Comparison of ENCODE assay signal across 18 cellular contexts in genomic region chr2:181483876-181484275, GRCh38. TPM values are rescaled to one million over a fixed set of nuclear protein-coding genes. Genes with fewer than 3 reads are reported as not detected.
DNase-seq lines count a peak whose midpoint lies in the region; ATAC-seq, FAIRE-seq and TF ChIP-seq lines count a peak whose summit lies in the region.
"Had no signal": no experiment of that assay in that cellular context is flagged by ENCODE, and none has a peak within 500 bp of the region (broad histone marks: within the 10 kb centered on the region; RNA-seq: fewer than 3 reads in every experiment).

No MANE protein-coding gene starts in this region.

- intact Hi-C loops in activated T-helper 1 cell treated with anti-CD3 and anti-CD28 coated beads, Interleukin-12 subunit alpha, Interleukin-12 subunit beta, Interleukin-2, Interleukin-4 antibody, amounts not matched to agents 30 ng/mL and 10 ng/mL and 1 ng/mL, durations not matched to agents 14 hours and 24 hours and 36 hours (cut with micrococcal nuclease) = loop anchor here (5.0 kb wide), 1 partner anchor 33 kb away; no protein-coding TSS in a partner anchor

- peak overlapping the region; percentile 51 for H3K27ac Mint-ChIP-seq in activated naive CD8-positive, alpha-beta T cell
- no peak overlapping the region for H3K27ac Mint-ChIP-seq in activated naive CD8-positive, alpha-beta T cell treated with anti-CD3 and anti-CD28 coated beads, Interleukin-2, amount 50 U/mL, for 24 hours
- peak overlapping the region; percentile 2 for H3K27ac Mint-ChIP-seq in activated T-helper 1 cell treated with anti-CD3 and anti-CD28 coated beads, Interleukin-12 subunit alpha, Interleukin-12 subunit beta, Interleukin-2, Interleukin-4 antibody, amounts not matched to agents 30 ng/mL and 10 ng/mL and 1 ng/mL, durations not matched to agents 14 hours and 24 hours and 36 hours
- peak overlapping the region; percentile 21 for H3K27ac Mint-ChIP-seq in stimulated activated naive B cell treated with anti-CD40 and anti-IgM and Interleukin-4, amounts not matched to agents 10 μg/mL and 1 μg/mL and 100 μg/mL, for 72 hours
- H3K27ac Mint-ChIP-seq: HFFc6 had no signal

- peaks cover 6% of the 10 kb centered on the region for H3K4me1 Mint-ChIP-seq in activated naive CD8-positive, alpha-beta T cell (ENCODE audit: low read depth)
- H3K4me1 Mint-ChIP-seq in activated naive CD8-positive, alpha-beta T cell treated with anti-CD3 and anti-CD28 coated beads, Interleukin-2, amount 50 U/mL, for 24 hours = no peaks in the 10 kb centered on the region
- H3K4me1 Mint-ChIP-seq in activated T-helper 1 cell treated with anti-CD3 and anti-CD28 coated beads, Interleukin-12 subunit alpha, Interleukin-12 subunit beta, Interleukin-2, Interleukin-4 antibody, amounts not matched to agents 30 ng/mL and 10 ng/mL and 1 ng/mL, durations not matched to agents 14 hours and 24 hours and 36 hours (ENCODE audit: low read depth) = peaks cover 14% of the 10 kb centered on the region
- peaks cover 2 to 5% of the 10 kb centered on the region in 2 donors for H3K4me1 Mint-ChIP-seq in stimulated activated naive B cell treated with anti-CD40 and anti-IgM and Interleukin-4, amounts not matched to agents 10 μg/mL and 1 μg/mL and 100 μg/mL, for 72 hours

- H3K36me3 Mint-ChIP-seq in activated naive CD8-positive, alpha-beta T cell = peaks cover 24% of the 10 kb centered on the region
- peaks cover 55% of the 10 kb centered on the region for H3K36me3 Mint-ChIP-seq in activated naive CD8-positive, alpha-beta T cell treated with anti-CD3 and anti-CD28 coated beads, Interleukin-2, amount 50 U/mL, for 24 hours (ENCODE audit: low read depth)
- H3K36me3 Mint-ChIP-seq in activated T-helper 1 cell treated with anti-CD3 and anti-CD28 coated beads, Interleukin-12 subunit alpha, Interleukin-12 subunit beta, Interleukin-2, Interleukin-4 antibody, amounts not matched to agents 30 ng/mL and 10 ng/mL and 1 ng/mL, durations not matched to agents 14 hours and 24 hours and 36 hours (ENCODE audit: low read depth) = peaks cover 52% of the 10 kb centered on the region
- H3K36me3 Mint-ChIP-seq in stimulated activated naive B cell treated with anti-CD40 and anti-IgM and Interleukin-4, amounts not matched to agents 10 μg/mL and 1 μg/mL and 100 μg/mL, for 72 hours = peaks cover 26 to 42% of the 10 kb centered on the region in 2 donors

- no peak for TF ChIP-seq POLR2A in H54 (IDR thresholded peaks at IDR 0.05; ENCODE audit: low read depth, low read length)

- DNase-seq in activated naive CD8-positive, alpha-beta T cell treated with anti-CD3 and anti-CD28 coated beads, Interleukin-2, amount 50 U/mL, for 24 hours = no peak
- DNase-seq in NCI-H187 treated with DMSO at 0.1 percent for 48 hours (lab: John Stamatoyannopoulos, UW) (peak; percentile 93), RPMI8226 (no peak), H54 (ENCODE audit: insufficient read length, low spot score) (no peak)
- DNase-seq in activated T-helper 1 cell treated with anti-CD3 and anti-CD28 coated beads, Interleukin-12 subunit alpha, Interleukin-12 subunit beta, Interleukin-2, Interleukin-4 antibody, amounts not matched to agents 30 ng/mL and 10 ng/mL and 1 ng/mL, durations not matched to agents 14 hours and 24 hours and 36 hours (ENCODE audit: low spot score) = no peak
- no peak for DNase-seq in stimulated activated naive B cell treated with anti-CD40 and anti-IgM and Interleukin-4, amounts not matched to agents 10 μg/mL and 1 μg/mL and 100 μg/mL, for 72 hours
- DNase-seq: activated gamma-delta T cell treated with Interleukin-2 at 50 U/mL for 16 hours; anterior cingulate cortex; Calu3; central memory CD4-positive, alpha-beta T cell; HFFc6; hypothalamus; islet precursor cell; NCI-H1092 treated with DMSO at 0.1 percent for 48 hours; NCI-H2227 treated with DMSO at 0.1 percent for 48 hours; Peyer's patch had no signal

- no peaks in the 10 kb centered on the region for H3K27me3 Mint-ChIP-seq in activated naive CD8-positive, alpha-beta T cell
- no peaks in the 10 kb centered on the region for H3K27me3 Mint-ChIP-seq in activated naive CD8-positive, alpha-beta T cell treated with anti-CD3 and anti-CD28 coated beads, Interleukin-2, amount 50 U/mL, for 24 hours
- H3K27me3 Mint-ChIP-seq in activated T-helper 1 cell treated with anti-CD3 and anti-CD28 coated beads, Interleukin-12 subunit alpha, Interleukin-12 subunit beta, Interleukin-2, Interleukin-4 antibody, amounts not matched to agents 30 ng/mL and 10 ng/mL and 1 ng/mL, durations not matched to agents 14 hours and 24 hours and 36 hours (ENCODE audit: insufficient read depth) = no peaks in the 10 kb centered on the region
- no peaks in the 10 kb centered on the region for H3K27me3 Mint-ChIP-seq in stimulated activated naive B cell treated with anti-CD40 and anti-IgM and Interleukin-4, amounts not matched to agents 10 μg/mL and 1 μg/mL and 100 μg/mL, for 72 hours

- FAIRE-seq in H54 (lab: Jason Lieb, UNC) = no peak

- H3K9me3 Mint-ChIP-seq in activated naive CD8-positive, alpha-beta T cell (ENCODE audit: low read depth) = no peaks in the 10 kb centered on the region
- no peaks in the 10 kb centered on the region for H3K9me3 Mint-ChIP-seq in activated naive CD8-positive, alpha-beta T cell treated with anti-CD3 and anti-CD28 coated beads, Interleukin-2, amount 50 U/mL, for 24 hours
- no peaks in the 10 kb centered on the region for H3K9me3 Mint-ChIP-seq in activated T-helper 1 cell treated with anti-CD3 and anti-CD28 coated beads, Interleukin-12 subunit alpha, Interleukin-12 subunit beta, Interleukin-2, Interleukin-4 antibody, amounts not matched to agents 30 ng/mL and 10 ng/mL and 1 ng/mL, durations not matched to agents 14 hours and 24 hours and 36 hours
- no peaks in the 10 kb centered on the region for H3K9me3 Mint-ChIP-seq in stimulated activated naive B cell treated with anti-CD40 and anti-IgM and Interleukin-4, amounts not matched to agents 10 μg/mL and 1 μg/mL and 100 μg/mL, for 72 hours
- H3K9me3 Mint-ChIP-seq: HFFc6 had no signal

- no peak overlapping the region for H3K4me3 Mint-ChIP-seq in activated naive CD8-positive, alpha-beta T cell
- no peak overlapping the region for H3K4me3 Mint-ChIP-seq in activated naive CD8-positive, alpha-beta T cell treated with anti-CD3 and anti-CD28 coated beads, Interleukin-2, amount 50 U/mL, for 24 hours
- H3K4me3 Mint-ChIP-seq in activated T-helper 1 cell treated with anti-CD3 and anti-CD28 coated beads, Interleukin-12 subunit alpha, Interleukin-12 subunit beta, Interleukin-2, Interleukin-4 antibody, amounts not matched to agents 30 ng/mL and 10 ng/mL and 1 ng/mL, durations not matched to agents 14 hours and 24 hours and 36 hours = no peak overlapping the region
- H3K4me3 Mint-ChIP-seq in stimulated activated naive B cell treated with anti-CD40 and anti-IgM and Interleukin-4, amounts not matched to agents 10 μg/mL and 1 μg/mL and 100 μg/mL, for 72 hours = no peak overlapping the region
- H3K4me3 Mint-ChIP-seq: HFFc6 had no signal

- ATAC-seq in activated naive CD8-positive, alpha-beta T cell treated with anti-CD3 and anti-CD28 coated beads, Interleukin-2, amount 50 U/mL, for 24 hours = no peak
- ATAC-seq in stimulated activated naive B cell treated with anti-CD40 and anti-IgM and Interleukin-4, amounts not matched to agents 10 μg/mL and 1 μg/mL and 100 μg/mL, for 72 hours (replicated peaks) = no peak
- ATAC-seq in activated CD4-positive, CD25-positive, alpha-beta regulatory T cell treated with anti-CD3 and anti-CD28 coated beads, Interleukin-2, amount 50 U/mL, for 24 hours = no peak

RNA-seq across cellular contexts. Expression of gene ITGA4, which starts 26.7 kb away (rescaled TPM):
- total RNA-seq in activated T-helper 1 cell treated with anti-CD3 and anti-CD28 coated beads, Interleukin-12 subunit alpha, Interleukin-12 subunit beta, Interleukin-2, Interleukin-4 antibody, amounts not matched to agents 30 ng/mL and 10 ng/mL and 1 ng/mL, durations not matched to agents 14 hours and 24 hours and 36 hours = 98.5 and 118 TPM in 2 replicates
